Comparison of ENCODE assay signal across 8 cellular contexts in the genomic region with DNA sequence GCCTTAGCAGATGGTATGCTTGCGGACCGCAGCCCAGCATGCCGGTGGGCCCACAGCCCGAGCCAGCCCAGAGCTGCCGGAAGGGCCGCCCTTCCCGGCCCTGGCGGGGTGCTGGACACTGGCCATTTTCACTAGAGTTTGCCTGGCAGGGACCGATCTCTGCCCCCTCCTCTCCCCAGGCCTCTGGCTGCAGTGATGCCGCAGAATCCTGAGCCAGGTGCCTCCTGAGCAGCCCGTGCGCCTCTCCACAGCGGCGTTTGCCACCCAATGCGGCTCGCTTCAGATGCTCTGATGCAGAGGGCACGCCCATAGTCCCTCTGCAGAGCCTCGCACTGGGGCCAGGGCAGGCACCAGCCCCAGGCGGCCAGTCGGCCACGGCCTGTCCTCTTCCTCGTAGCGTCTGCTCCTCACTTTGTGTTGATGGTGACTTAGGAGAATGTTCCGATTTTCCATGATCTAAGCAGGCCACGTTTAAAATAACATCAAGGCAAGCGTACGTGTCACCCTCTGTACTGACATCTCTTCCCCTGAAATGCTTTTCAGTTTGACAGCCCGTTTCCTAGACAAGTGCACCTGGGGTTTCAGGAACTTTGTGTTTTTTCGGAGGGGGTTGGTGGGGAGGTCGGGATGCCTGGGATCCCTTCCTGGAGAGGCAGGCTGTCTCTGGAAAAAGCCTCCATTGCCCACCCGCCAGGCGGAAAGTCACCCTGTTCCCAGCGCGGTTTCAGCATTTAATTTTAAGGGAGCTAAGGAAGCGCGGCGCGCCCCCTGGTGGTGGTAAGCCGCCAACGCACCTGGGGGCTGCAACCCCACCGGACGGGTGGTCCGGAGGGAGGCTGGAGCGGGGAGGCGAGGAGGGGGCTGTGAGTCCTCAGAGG. TPM values are rescaled to one million over a fixed set of nuclear protein-coding genes. Genes with fewer than 3 reads are reported as not detected.
A peak's percentile ranks its signal among the peaks of the same experiment; 100 is the strongest.
DNase-seq lines count a peak whose midpoint lies in the region; TF ChIP-seq lines count a peak whose summit lies in the region.

No MANE protein-coding gene starts in this region.

- no peaks in the 10 kb centered on the region for H3K9me2 ChIP-seq in neural cell (ENCODE audit: insufficient read depth, low read length)

- peak; percentile 9 for TF ChIP-seq EP300 in neural cell (conservative IDR thresholded peaks at IDR 0.05; ENCODE audit: poor library complexity, severe bottlenecking)

- no peaks in the 10 kb centered on the region for H3K27me3 ChIP-seq in NT2/D1 (ENCODE audit: insufficient read depth, insufficient read length)
- no peaks in the 10 kb centered on the region for H3K27me3 ChIP-seq in neural cell (ENCODE audit: insufficient read depth, low read depth, low read length)

- peak; percentile 55 for DNase-seq in AG08395 (ENCODE audit: low spot score)
- peak; percentile 48 for DNase-seq in GM19238 (ENCODE audit: insufficient read length, low spot score)
- DNase-seq in NT2/D1 (ENCODE audit: low read depth, low spot score): peak; percentile 39
- DNase-seq in activated T-cell treated with anti-CD3 and anti-CD28 coated beads for 48 hours (ENCODE audit: low read depth): peak; percentile 62
- DNase-seq in erythroblast (lab: John Stamatoyannopoulos, UW): peak; percentile 69 to 85
- peak; percentile 31 for DNase-seq in stimulated activated naive CD4-positive, alpha-beta T cell treated with Interleukin-2 at 50 U/mL for 16 hours (lab: John Stamatoyannopoulos, UW)
- no peak for DNase-seq in HPDE6-E6E7 (ENCODE audit: extremely low spot score)

- H3K4me3 ChIP-seq in NT2/D1 (ENCODE audit: insufficient read length, low read depth) (no peak overlapping the region), neural cell (ENCODE audit: low read length) (no peak overlapping the region)

- H3K4me1 ChIP-seq in NT2/D1 (ENCODE audit: insufficient read depth, insufficient read length): peaks cover 37% of the 10 kb centered on the region

- H3K4me2 ChIP-seq in neural cell (ENCODE audit: low read length): no peak overlapping the region

- TF ChIP-seq CTCF in neural cell (IDR thresholded peaks at IDR 0.05; ENCODE audit: poor library complexity, severe bottlenecking): peak; percentile 96

- H3K79me2 ChIP-seq in neural cell (replicated peaks; ENCODE audit: insufficient read depth, low read length): no peaks in the 10 kb centered on the region

- no peaks in the 10 kb centered on the region for H4K20me1 ChIP-seq in neural cell (ENCODE audit: insufficient read depth)

- H2AFZ ChIP-seq in neural cell (ENCODE audit: low read depth, low read length): no peak overlapping the region

- no peak overlapping the region for H3K27ac ChIP-seq in neural cell (ENCODE audit: low read length)

- TF ChIP-seq POLR2A in erythroblast (IDR thresholded peaks at IDR 0.05; ENCODE audit: low read length): no peak

- no peak overlapping the region for H3K9ac ChIP-seq in NT2/D1 (ENCODE audit: insufficient read length, low read depth)
- no peak overlapping the region for H3K9ac ChIP-seq in neural cell (ENCODE audit: low read length)

- H3K9me3 ChIP-seq in NT2/D1 (ENCODE audit: insufficient read depth, low read length) (no peaks in the 10 kb centered on the region), neural cell (ENCODE audit: low read length) (no peaks in the 10 kb centered on the region)

- H3F3A ChIP-seq in neural cell (ENCODE audit: insufficient read depth, low read length, poor library complexity, severe bottlenecking): no peaks in the 10 kb centered on the region

- peak; percentile 87 for TF ChIP-seq RAD21 in neural cell (conservative IDR thresholded peaks at IDR 0.05)

- H3K36me3 ChIP-seq in NT2/D1 (ENCODE audit: insufficient read depth, insufficient read length, low read length) (peaks cover 41% of the 10 kb centered on the region), neural cell (ENCODE audit: insufficient read depth, low read length) (peaks cover 3% of the 10 kb centered on the region)

TF ChIP-seq in neural cell, 6 proteins besides CTCF, POLR2A, EP300 and RAD21:
- TF ChIP-seq SMC3 (conservative IDR thresholded peaks at IDR 0.05; ENCODE audit: poor library complexity) (peak; percentile 95), MXI1 (conservative IDR thresholded peaks at IDR 0.05; ENCODE audit: poor library complexity, severe bottlenecking) (no peak)

RNA-seq across cellular contexts. Expression of a gene that starts 29.8 kb away (rescaled TPM):
- 0.18 and 1.7 TPM in 2 replicates for polyA plus RNA-seq in neural cell
- polyA minus RNA-seq in neural cell: 0.24 and 0.35 TPM in 2 replicates
